In the genomic region with DNA sequence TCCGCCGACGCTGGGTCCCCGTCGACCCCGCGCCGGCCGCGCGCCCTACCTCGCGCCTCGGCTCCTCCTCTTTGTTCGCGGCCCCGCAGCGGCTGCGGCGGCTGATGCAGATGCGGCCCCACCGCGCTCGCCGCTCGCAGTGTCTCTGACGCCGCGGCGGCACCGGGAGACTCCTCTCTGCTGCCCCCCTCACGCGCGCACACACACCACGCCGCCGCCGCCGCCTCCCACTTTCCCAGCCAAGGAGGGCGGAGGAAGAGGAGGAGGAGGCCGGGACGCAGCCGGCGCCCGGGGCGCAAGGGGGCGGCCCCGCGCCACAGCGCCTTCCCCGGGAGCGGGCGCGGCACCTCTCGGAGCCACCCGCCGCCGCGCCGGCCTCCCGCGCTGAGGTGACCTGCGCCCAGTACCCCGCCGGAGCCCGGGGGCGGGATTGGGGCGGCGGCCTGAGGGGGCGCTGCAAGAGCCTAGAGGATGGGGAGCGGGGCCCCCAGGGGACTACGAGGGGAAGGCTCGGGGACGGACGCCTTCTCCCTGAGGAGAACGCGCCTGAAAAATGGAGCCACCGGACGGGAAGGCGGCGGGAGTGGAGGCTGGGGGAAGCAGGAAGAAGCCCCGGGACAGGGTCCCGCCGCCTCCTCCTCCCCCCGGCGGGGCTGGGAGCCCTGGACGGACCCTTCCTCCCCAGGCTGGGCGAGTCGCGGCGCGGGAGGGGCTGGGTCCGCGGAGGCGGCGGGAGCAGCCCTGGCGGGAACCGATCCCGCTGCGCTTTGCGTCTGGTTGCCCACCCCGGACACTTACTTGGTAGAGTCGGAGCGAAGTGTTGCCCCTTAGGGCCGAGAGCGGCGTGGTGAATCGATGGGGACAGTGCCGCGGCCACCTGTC, we compare ENCODE assay signal across 1 cellular context.
TF ChIP-seq lines count a peak whose summit lies in the region.

A gene (minus strand): TSS at position 147 of the 882 bp plus-strand sequence. CDS start 1,744 bp downstream, outside the sequence.

TF ChIP-seq in SK-N-SH, 30 proteins besides CTCF, POLR2A, EP300 and RAD21 (continued from another document):
- TF ChIP-seq SMC3 (IDR thresholded peaks at IDR 0.05; ENCODE audit: low read depth, low read length): no peak
- TF ChIP-seq, protein P1, sequence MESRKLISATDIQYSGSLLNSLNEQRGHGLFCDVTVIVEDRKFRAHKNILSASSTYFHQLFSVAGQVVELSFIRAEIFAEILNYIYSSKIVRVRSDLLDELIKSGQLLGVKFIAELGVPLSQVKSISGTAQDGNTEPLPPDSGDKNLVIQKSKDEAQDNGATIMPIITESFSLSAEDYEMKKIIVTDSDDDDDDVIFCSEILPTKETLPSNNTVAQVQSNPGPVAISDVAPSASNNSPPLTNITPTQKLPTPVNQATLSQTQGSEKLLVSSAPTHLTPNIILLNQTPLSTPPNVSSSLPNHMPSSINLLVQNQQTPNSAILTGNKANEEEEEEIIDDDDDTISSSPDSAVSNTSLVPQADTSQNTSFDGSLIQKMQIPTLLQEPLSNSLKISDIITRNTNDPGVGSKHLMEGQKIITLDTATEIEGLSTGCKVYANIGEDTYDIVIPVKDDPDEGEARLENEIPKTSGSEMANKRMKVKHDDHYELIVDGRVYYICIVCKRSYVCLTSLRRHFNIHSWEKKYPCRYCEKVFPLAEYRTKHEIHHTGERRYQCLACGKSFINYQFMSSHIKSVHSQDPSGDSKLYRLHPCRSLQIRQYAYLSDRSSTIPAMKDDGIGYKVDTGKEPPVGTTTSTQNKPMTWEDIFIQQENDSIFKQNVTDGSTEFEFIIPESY (IDR thresholded peaks at IDR 0.05; ENCODE audit: borderline replicate concordance, low read depth): no peak
- TF ChIP-seq CHD2 (IDR thresholded peaks at IDR 0.05; ENCODE audit: low read length, partially characterized antibody): no peak
- no peak for TF ChIP-seq YY1 (IDR thresholded peaks at IDR 0.05; ENCODE audit: low read depth)
- TF ChIP-seq ELF1 (IDR thresholded peaks at IDR 0.05): no peak
- TF ChIP-seq NRF1 (IDR thresholded peaks at IDR 0.05; ENCODE audit: low read depth, low read length): no peak
- no peak; the same call in 1 of the 2 replicates for TF ChIP-seq MEF2A (IDR thresholded peaks at IDR 0.05; ENCODE audit: borderline replicate concordance, low read depth)
- TF ChIP-seq, protein P2, sequence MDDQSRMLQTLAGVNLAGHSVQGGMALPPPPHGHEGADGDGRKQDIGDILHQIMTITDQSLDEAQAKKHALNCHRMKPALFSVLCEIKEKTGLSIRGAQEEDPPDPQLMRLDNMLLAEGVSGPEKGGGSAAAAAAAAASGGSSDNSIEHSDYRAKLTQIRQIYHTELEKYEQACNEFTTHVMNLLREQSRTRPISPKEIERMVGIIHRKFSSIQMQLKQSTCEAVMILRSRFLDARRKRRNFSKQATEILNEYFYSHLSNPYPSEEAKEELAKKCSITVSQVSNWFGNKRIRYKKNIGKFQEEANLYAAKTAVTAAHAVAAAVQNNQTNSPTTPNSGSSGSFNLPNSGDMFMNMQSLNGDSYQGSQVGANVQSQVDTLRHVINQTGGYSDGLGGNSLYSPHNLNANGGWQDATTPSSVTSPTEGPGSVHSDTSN (IDR thresholded peaks at IDR 0.05): no peak; the same call in 1 of the 2 replicates
- no peak for TF ChIP-seq MXI1 (IDR thresholded peaks at IDR 0.05; ENCODE audit: low read depth, low read length)
- TF ChIP-seq, protein P3, sequence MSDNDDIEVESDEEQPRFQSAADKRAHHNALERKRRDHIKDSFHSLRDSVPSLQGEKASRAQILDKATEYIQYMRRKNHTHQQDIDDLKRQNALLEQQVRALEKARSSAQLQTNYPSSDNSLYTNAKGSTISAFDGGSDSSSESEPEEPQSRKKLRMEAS (IDR thresholded peaks at IDR 0.05; ENCODE audit: low read depth): peak; percentile 84
- no peak for TF ChIP-seq JUND (IDR thresholded peaks at IDR 0.05)
- peak; percentile 37; the same call in 1 of the 2 replicates for TF ChIP-seq TCF12 (IDR thresholded peaks at IDR 0.05)
- no peak for TF ChIP-seq FOSL2 (IDR thresholded peaks at IDR 0.05; ENCODE audit: borderline replicate concordance, low read depth)
- TF ChIP-seq TEAD4 (IDR thresholded peaks at IDR 0.05; ENCODE audit: borderline replicate concordance, insufficient read depth): no peak
- TF ChIP-seq, protein P4, sequence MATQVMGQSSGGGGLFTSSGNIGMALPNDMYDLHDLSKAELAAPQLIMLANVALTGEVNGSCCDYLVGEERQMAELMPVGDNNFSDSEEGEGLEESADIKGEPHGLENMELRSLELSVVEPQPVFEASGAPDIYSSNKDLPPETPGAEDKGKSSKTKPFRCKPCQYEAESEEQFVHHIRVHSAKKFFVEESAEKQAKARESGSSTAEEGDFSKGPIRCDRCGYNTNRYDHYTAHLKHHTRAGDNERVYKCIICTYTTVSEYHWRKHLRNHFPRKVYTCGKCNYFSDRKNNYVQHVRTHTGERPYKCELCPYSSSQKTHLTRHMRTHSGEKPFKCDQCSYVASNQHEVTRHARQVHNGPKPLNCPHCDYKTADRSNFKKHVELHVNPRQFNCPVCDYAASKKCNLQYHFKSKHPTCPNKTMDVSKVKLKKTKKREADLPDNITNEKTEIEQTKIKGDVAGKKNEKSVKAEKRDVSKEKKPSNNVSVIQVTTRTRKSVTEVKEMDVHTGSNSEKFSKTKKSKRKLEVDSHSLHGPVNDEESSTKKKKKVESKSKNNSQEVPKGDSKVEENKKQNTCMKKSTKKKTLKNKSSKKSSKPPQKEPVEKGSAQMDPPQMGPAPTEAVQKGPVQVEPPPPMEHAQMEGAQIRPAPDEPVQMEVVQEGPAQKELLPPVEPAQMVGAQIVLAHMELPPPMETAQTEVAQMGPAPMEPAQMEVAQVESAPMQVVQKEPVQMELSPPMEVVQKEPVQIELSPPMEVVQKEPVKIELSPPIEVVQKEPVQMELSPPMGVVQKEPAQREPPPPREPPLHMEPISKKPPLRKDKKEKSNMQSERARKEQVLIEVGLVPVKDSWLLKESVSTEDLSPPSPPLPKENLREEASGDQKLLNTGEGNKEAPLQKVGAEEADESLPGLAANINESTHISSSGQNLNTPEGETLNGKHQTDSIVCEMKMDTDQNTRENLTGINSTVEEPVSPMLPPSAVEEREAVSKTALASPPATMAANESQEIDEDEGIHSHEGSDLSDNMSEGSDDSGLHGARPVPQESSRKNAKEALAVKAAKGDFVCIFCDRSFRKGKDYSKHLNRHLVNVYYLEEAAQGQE (IDR thresholded peaks at IDR 0.05; ENCODE audit: low read depth, low read length): no peak
- no peak for TF ChIP-seq RCOR1 (IDR thresholded peaks at IDR 0.05; ENCODE audit: low read length)
